Comparison of ENCODE assay signal across 14 cellular contexts in the genomic region with DNA sequence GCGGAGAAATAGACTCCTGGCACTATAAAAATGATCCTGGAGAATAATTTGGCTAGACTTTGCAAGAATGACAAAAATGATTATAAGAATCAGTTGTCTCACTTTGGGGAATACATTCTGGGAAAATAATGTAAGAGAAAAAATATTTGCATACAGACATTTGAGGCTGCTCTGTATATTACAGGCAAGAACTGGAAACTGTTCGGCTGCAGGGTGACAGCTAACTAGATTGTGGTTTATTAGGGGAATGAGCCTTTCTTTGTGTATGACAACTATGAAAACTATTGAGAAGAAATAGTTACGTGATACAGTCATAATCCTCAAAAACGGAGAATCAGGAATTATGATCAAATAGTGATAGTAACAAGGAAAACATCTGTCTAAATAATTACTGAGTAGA. TPM values are rescaled to one million over a fixed set of nuclear protein-coding genes. Genes with fewer than 3 reads are reported as not detected.
DNase-seq lines count a peak whose midpoint lies in the region; ATAC-seq and TF ChIP-seq lines count a peak whose summit lies in the region.
"Had no signal": no experiment of that assay in that cellular context is flagged by ENCODE, and none has a peak within 500 bp of the region (broad histone marks: within the 10 kb centered on the region; RNA-seq: fewer than 3 reads in every experiment).

No MANE protein-coding gene starts in this region.

- no peak overlapping the region for H3K4me3 Mint-ChIP-seq in stimulated activated memory B cell treated with anti-CD40 and anti-IgM and Interleukin-4, amounts not matched to agents 10 μg/mL and 1 μg/mL and 100 μg/mL, for 72 hours
- H3K4me3 Mint-ChIP-seq: activated CD4-positive, alpha-beta memory T cell treated with anti-CD3 and anti-CD28 coated beads for 36 hours; CD4-positive, alpha-beta T cell had no signal

- ATAC-seq in PC-3 (peak; percentile 79), GM18519 (IDR thresholded peaks at IDR 0.05; ENCODE audit: low FRiP score, unreplicated experiment) (no peak)
- no peak for ATAC-seq in stimulated activated memory B cell treated with anti-CD40 and anti-IgM and Interleukin-4, amounts not matched to agents 10 μg/mL and 1 μg/mL and 100 μg/mL, for 72 hours

- POLR2A ChIA-PET in BJ (lab: Charles Lee) = no interaction called here
- POLR2A ChIA-PET in PC-3 (lab: Charles Lee; ENCODE audit: unreplicated experiment) = interaction anchor here (0.6 kb wide), 1 partner anchor 35 kb away, joined by 16 read pairs; no protein-coding TSS in a partner anchor

- no peaks in the 10 kb centered on the region for H4K20me1 ChIP-seq in PC-3 (ENCODE audit: low read length)

- no peak overlapping the region for H3K4me3 ChIP-seq in BJ (ENCODE audit: low read depth, low read length)
- H3K4me3 ChIP-seq in PC-3 (ENCODE audit: low read length) = no peak overlapping the region
- H3K4me3 ChIP-seq: hepatocyte, pancreas had no signal

- H3K4me1 ChIP-seq in PC-3 (ENCODE audit: insufficient read depth, low read length) = peaks cover 13% of the 10 kb centered on the region
- H3K4me1 ChIP-seq: pancreas had no signal

- H3K36me3 Mint-ChIP-seq in stimulated activated memory B cell treated with anti-CD40 and anti-IgM and Interleukin-4, amounts not matched to agents 10 μg/mL and 1 μg/mL and 100 μg/mL, for 72 hours = peaks cover 41% of the 10 kb centered on the region

- in situ Hi-C loops in GM13976 (cut with MboI; ENCODE audit: low sequenced_read_pairs, unreplicated experiment) = no loop called here

- H3K27me3 ChIP-seq in BJ (ENCODE audit: control insufficient read depth, insufficient read depth, low read length) = no peaks in the 10 kb centered on the region
- H3K27me3 ChIP-seq in PC-3 (ENCODE audit: low read length) = no peaks in the 10 kb centered on the region
- H3K27me3 ChIP-seq: hepatocyte, pancreas had no signal

- no peaks in the 10 kb centered on the region for H3K9me3 Mint-ChIP-seq in stimulated activated memory B cell treated with anti-CD40 and anti-IgM and Interleukin-4, amounts not matched to agents 10 μg/mL and 1 μg/mL and 100 μg/mL, for 72 hours
- H3K9me3 Mint-ChIP-seq: activated CD4-positive, alpha-beta memory T cell treated with anti-CD3 and anti-CD28 coated beads for 36 hours; CD4-positive, alpha-beta T cell had no signal

- H3K9me2 ChIP-seq in PC-3 (replicated peaks; ENCODE audit: low read length) = no peaks in the 10 kb centered on the region

- H3K79me2 ChIP-seq in PC-3 (ENCODE audit: low read length) = peaks cover 13% of the 10 kb centered on the region

- H3K4me1 Mint-ChIP-seq in stimulated activated memory B cell treated with anti-CD40 and anti-IgM and Interleukin-4, amounts not matched to agents 10 μg/mL and 1 μg/mL and 100 μg/mL, for 72 hours = peaks cover 31% of the 10 kb centered on the region

- H3F3A ChIP-seq in PC-3 (ENCODE audit: low read length, unreplicated experiment) = no peaks in the 10 kb centered on the region

- H3K9me3 ChIP-seq in PC-3 (ENCODE audit: low read length) = no peaks in the 10 kb centered on the region
- H3K9me3 ChIP-seq: pancreas had no signal

- CTCF ChIA-PET in BJ (lab: Yijun Ruan, JAX) (interaction anchor here (1.1 to 4.0 kb wide), 6 partner anchors 9 to 47 kb away, joined by 3 to 27 read pairs (median 16); a partner anchor contains a TSS), PC-3 (lab: Charles Lee) (interaction anchor here (0.9 kb wide), 1 partner anchor 9 kb away, joined by 11 read pairs; no protein-coding TSS in a partner anchor)

- DNase-seq in BJ (ENCODE audit: low read depth) (peak; percentile 89), PC-3 (peak; percentile 70), dedifferentiated amniotic fluid mesenchymal stem cell (ENCODE audit: extremely low spot score) (peak; percentile 73), non-pigmented ciliary epithelial cell (ENCODE audit: low read depth) (peak; percentile 72), GM13976 (ENCODE audit: low spot score) (no peak), hypothalamus (lab: John Stamatoyannopoulos, UW) (no peak)
- DNase-seq: activated CD4-positive, alpha-beta memory T cell treated with anti-CD3 and anti-CD28 coated beads for 36 hours; activated naive CD4-positive, alpha-beta T cell treated with Interleukin-2 at 50 U/mL for 16 hours; CD4-positive, alpha-beta T cell; Karpas-422; pancreas had no signal

- intact Hi-C loops in PC-3 (cut with micrococcal nuclease) = no loop called here

- no peak for TF ChIP-seq CTCF in BJ (IDR thresholded peaks at IDR 0.05; ENCODE audit: insufficient read depth, low read depth, low read length)
- TF ChIP-seq CTCF in PC-3 (conservative IDR thresholded peaks at IDR 0.05; ENCODE audit: low read depth, low read length) = no peak
- no peak for TF ChIP-seq CTCF in GM13976 (IDR thresholded peaks at IDR 0.05; ENCODE audit: borderline replicate concordance, control extremely low read depth, extremely low read depth, insufficient read depth, missing control alignments)

- H3K27me3 Mint-ChIP-seq in stimulated activated memory B cell treated with anti-CD40 and anti-IgM and Interleukin-4, amounts not matched to agents 10 μg/mL and 1 μg/mL and 100 μg/mL, for 72 hours = peaks cover 2% of the 10 kb centered on the region
- H3K27me3 Mint-ChIP-seq: activated CD4-positive, alpha-beta memory T cell treated with anti-CD3 and anti-CD28 coated beads for 36 hours; CD4-positive, alpha-beta T cell had no signal

- H3K27ac Mint-ChIP-seq in stimulated activated memory B cell treated with anti-CD40 and anti-IgM and Interleukin-4, amounts not matched to agents 10 μg/mL and 1 μg/mL and 100 μg/mL, for 72 hours = no peak overlapping the region
- H3K27ac Mint-ChIP-seq: activated CD4-positive, alpha-beta memory T cell treated with anti-CD3 and anti-CD28 coated beads for 36 hours; CD4-positive, alpha-beta T cell had no signal

- peaks cover 10% of the 10 kb centered on the region for H3K36me3 ChIP-seq in BJ (ENCODE audit: control insufficient read depth, insufficient read depth, low read length)
- H3K36me3 ChIP-seq in PC-3 (ENCODE audit: low read depth, low read length) = 0 out of 2 replicates have a peak, but pooled peaks cover 2% of the 10 kb centered on the region

- H3K27ac ChIP-seq in PC-3 (ENCODE audit: low read length) = peak overlapping the region; percentile 42
- H3K27ac ChIP-seq: hepatocyte, pancreas had no signal

- H2AFZ ChIP-seq in PC-3 (ENCODE audit: low read length) = no peak overlapping the region
- H2AFZ ChIP-seq: hepatocyte had no signal

- H3K4me2 ChIP-seq in PC-3 (ENCODE audit: low read length) = peak overlapping the region; percentile 55
- H3K4me2 ChIP-seq: hepatocyte had no signal

- no peak overlapping the region for H3K9ac ChIP-seq in PC-3 (ENCODE audit: low read length)

- BruUV-seq in PC-3 (replicated peaks; lab: Mats Ljungman, UMichigan) = no TSS peak

RNA-seq across cellular contexts. Expression of a gene that starts 8.6 kb away (rescaled TPM):
- polyA plus RNA-seq in BJ (2011; rRNA removed) = 3.2 and 4.9 TPM in 2 replicates
- 6.1 and 9.2 TPM in 2 replicates for polyA minus RNA-seq in BJ (2011; rRNA and poly(A)+ RNA removed)
- total RNA-seq in PC-3 (2014; rRNA removed) = 10.6 and 14.8 TPM in 2 replicates

RNA-seq across cellular contexts. Expression of a gene that starts 33.0 kb away (rescaled TPM):
- 1,118 and 1,433 TPM in 2 replicates for polyA plus RNA-seq in BJ (2011; rRNA removed)
- polyA minus RNA-seq in BJ (2011; rRNA and poly(A)+ RNA removed) = 651 and 1,176 TPM in 2 replicates
- total RNA-seq in PC-3 (2014; rRNA removed) = 46.1 and 52.5 TPM in 2 replicates

Comparison
In these comparisons a context has a peak if more than half of its experiments do, and no peak if none do; other contexts are left out.
1. DNase-seq: peak in BJ (single experiment), PC-3 (single experiment), dedifferentiated amniotic fluid mesenchymal stem cell (single experiment) and non-pigmented ciliary epithelial cell (single experiment); none in GM13976 (single experiment) and hypothalamus (0 of 51).